11 cellular contexts compared by ENCODE assay signal in the genomic region with DNA sequence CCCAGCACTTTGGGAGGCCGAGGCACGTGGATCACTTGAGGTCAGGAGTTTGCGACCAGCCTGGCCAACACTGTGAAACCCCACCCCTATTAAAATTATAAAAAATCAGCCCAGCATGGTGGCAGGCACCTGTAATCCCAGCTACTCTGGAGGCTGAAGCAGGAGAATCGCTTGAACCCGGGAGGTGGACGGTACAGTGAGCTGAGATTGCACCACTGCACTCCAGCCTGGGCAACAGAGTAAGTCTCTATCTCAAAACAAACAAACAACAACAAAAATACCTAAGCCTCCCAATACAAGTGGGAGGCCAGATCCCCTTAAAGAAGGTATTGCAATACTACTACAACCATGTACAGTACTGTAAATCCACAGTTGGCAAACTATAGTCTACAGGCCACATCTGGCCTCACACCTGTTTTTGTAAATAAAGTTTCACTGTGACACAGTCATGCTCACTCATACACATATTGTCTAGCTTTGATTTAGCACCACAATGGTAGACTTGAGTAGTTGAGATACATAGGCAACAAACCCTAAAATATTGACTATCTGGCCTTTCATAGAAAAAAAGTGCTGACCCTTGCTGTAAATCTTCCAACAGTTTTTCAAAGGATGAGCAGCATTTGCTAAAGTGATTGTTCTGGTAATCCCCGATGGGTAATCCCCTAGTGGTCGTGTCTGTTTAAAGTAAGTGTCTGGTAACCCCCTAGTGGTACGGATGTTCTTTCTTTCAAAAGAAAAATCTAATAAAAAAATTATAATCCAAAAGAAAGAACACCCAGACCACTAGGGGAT.
DNase-seq lines count a peak whose midpoint lies in the region; ATAC-seq, FAIRE-seq and TF ChIP-seq lines count a peak whose summit lies in the region.
"Had no signal": no experiment of that assay in that cellular context is flagged by ENCODE, and none has a peak within 500 bp of the region (broad histone marks: within the 10 kb centered on the region; RNA-seq: fewer than 3 reads in every experiment).

No MANE protein-coding gene starts in this region.

- intact Hi-C loops in activated B cell treated with CpG ODN at 0.5 μM for 24 hours (cut with micrococcal nuclease): loop anchor here (5.0 kb wide), 3 partner anchors 269 to 834 kb away; no protein-coding TSS in a partner anchor

- CTCF ChIA-PET in activated B cell treated with CpG ODN at 0.5 μM for 24 hours (lab: Charles Lee): interaction anchor here (0.7 kb wide), 1 partner anchor 871 kb away, joined by 3 read pairs; no protein-coding TSS in a partner anchor

- H3K4me3 Mint-ChIP-seq in activated B cell treated with CpG ODN at 0.5 μM for 24 hours: peak overlapping the region; percentile 19

- POLR2A ChIA-PET in activated B cell treated with CpG ODN at 0.5 μM for 24 hours (lab: Charles Lee): interaction anchor here (0.7 kb wide), 1 partner anchor 1225 kb away, joined by 4 read pairs; no protein-coding TSS in a partner anchor

- no peaks in the 10 kb centered on the region for H3K27me3 Mint-ChIP-seq in activated B cell treated with CpG ODN at 0.5 μM for 24 hours

- no peak overlapping the region; the same call in 1 of the 2 replicates for H3K4me3 ChIP-seq in GM12864 (ENCODE audit: low read depth, low read length)

- peak overlapping the region; percentile 75 for H3K27ac Mint-ChIP-seq in activated B cell treated with CpG ODN at 0.5 μM for 24 hours
- H3K27ac Mint-ChIP-seq: activated T-helper 2 cell treated with anti-CD3 and anti-CD28 coated beads, Interferon-gamma antibody, Interleukin-2, Interleukin-4, amounts not matched to agents 10 μg/mL and 5 μg/mL and 100 μg/mL, durations not matched to agents 14 hours and 24 hours and 36 hours had no signal

- peaks cover 6% of the 10 kb centered on the region for H3K9me3 Mint-ChIP-seq in activated B cell treated with CpG ODN at 0.5 μM for 24 hours
- H3K9me3 Mint-ChIP-seq: activated T-helper 2 cell treated with anti-CD3 and anti-CD28 coated beads, Interferon-gamma antibody, Interleukin-2, Interleukin-4, amounts not matched to agents 10 μg/mL and 5 μg/mL and 100 μg/mL, durations not matched to agents 14 hours and 24 hours and 36 hours had no signal

- DNase-seq in GM12864 (ENCODE audit: low read depth) (peak; percentile 63), activated B cell treated with CpG ODN at 0.5 μM for 24 hours (no peak), AG08396 (ENCODE audit: low spot score) (no peak), NCI-H1048 (lab: John Stamatoyannopoulos, UW) (no peak), urothelium cell line (ENCODE audit: low spot score) (no peak)
- DNase-seq in NK-92 treated with Interleukin-12 subunit alpha and Interleukin-12 subunit beta, amount 100 ng/mL, for 24 hours (lab: John Stamatoyannopoulos, UW): no peak
- DNase-seq: DMS79, KG1 had no signal

- ATAC-seq in GM19395 (IDR thresholded peaks at IDR 0.05; ENCODE audit: unreplicated experiment): peak; percentile 61
- ATAC-seq in HG02981 (IDR thresholded peaks at IDR 0.05; ENCODE audit: unreplicated experiment): peak; percentile 69
- ATAC-seq in activated B cell treated with CpG ODN at 0.5 μM for 24 hours (ENCODE audit: low read depth): peak; percentile 84

- no peak for FAIRE-seq in urothelium cell line (lab: Jason Lieb, UNC)

- TF ChIP-seq CTCF in GM12864 (IDR thresholded peaks at IDR 0.05; ENCODE audit: low read depth, low read length, missing control alignments): peak; percentile 48
- no peak for TF ChIP-seq CTCF in activated B cell treated with CpG ODN at 0.5 μM for 24 hours (IDR thresholded peaks at IDR 0.05)

- H3K4me1 Mint-ChIP-seq in activated B cell treated with CpG ODN at 0.5 μM for 24 hours: peaks cover 33% of the 10 kb centered on the region

- H3K36me3 Mint-ChIP-seq in activated B cell treated with CpG ODN at 0.5 μM for 24 hours (ENCODE audit: low read depth): peaks cover 18% of the 10 kb centered on the region
